Comparison of ENCODE assay signal across 28 cellular contexts in the genomic region with DNA sequence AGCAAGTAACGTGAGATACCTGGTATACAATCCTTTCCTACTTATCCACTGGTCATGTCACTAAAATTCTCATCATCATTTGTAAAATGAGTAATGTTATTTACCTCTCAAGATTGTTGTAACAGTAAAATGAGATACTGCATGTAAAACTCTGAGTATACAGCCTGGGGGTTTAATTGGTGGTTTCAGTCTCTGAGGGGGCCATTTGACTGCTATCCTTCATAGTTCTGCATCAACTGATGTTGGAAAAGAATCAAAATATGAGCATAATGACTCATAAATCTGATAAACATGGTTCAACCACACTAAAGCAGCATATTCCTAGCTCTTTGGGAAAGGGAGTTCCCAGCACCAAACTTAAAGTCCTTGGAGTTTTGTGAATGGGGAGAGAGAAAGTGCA.
"Had no signal": no experiment of that assay in that cellular context is flagged by ENCODE, and none has a peak within 500 bp of the region (broad histone marks: within the 10 kb centered on the region; RNA-seq: fewer than 3 reads in every experiment).

No MANE protein-coding gene starts in this region.

- H3K27me3 Mint-ChIP-seq: activated B cell treated with CpG ODN at 0.5 μM for 24 hours; activated naive CD8-positive, alpha-beta T cell; progenitor cell of endocrine pancreas; T-cell had no signal

- H3K36me3 Mint-ChIP-seq: activated naive CD8-positive, alpha-beta T cell; immature natural killer cell; naive thymus-derived CD4-positive, alpha-beta T cell; T-cell had no signal

- H3K27ac ChIP-seq: adrenal gland, body of pancreas, epithelial cell of prostate, esophagus squamous epithelium, heart left ventricle, ovary, right lobe of liver, skin epidermis, upper lobe of left lung, vagina had no signal

- H3K4me3 ChIP-seq: adrenal gland, body of pancreas, esophagus squamous epithelium, heart left ventricle, ovary, right lobe of liver, skin epidermis, upper lobe of left lung, vagina had no signal

- H3K4me3 Mint-ChIP-seq: activated B cell treated with CpG ODN at 0.5 μM for 24 hours; activated naive CD8-positive, alpha-beta T cell; immature natural killer cell; naive thymus-derived CD4-positive, alpha-beta T cell; T-cell had no signal

- H3K4me1 ChIP-seq: adrenal gland, body of pancreas, esophagus squamous epithelium, right lobe of liver, upper lobe of left lung, vagina had no signal

- H3K27ac Mint-ChIP-seq: activated B cell treated with CpG ODN at 0.5 μM for 24 hours; activated naive CD8-positive, alpha-beta T cell; immature natural killer cell; naive thymus-derived CD4-positive, alpha-beta T cell; progenitor cell of endocrine pancreas; T-cell had no signal

- H3K36me3 ChIP-seq: adrenal gland, esophagus squamous epithelium, heart left ventricle, ovary, right lobe of liver, upper lobe of left lung, vagina had no signal

- H3K9me3 Mint-ChIP-seq: activated B cell treated with CpG ODN at 0.5 μM for 24 hours had no signal

- H3K4me1 Mint-ChIP-seq: activated B cell treated with CpG ODN at 0.5 μM for 24 hours; immature natural killer cell; naive thymus-derived CD4-positive, alpha-beta T cell; T-cell had no signal

- ATAC-seq: body of pancreas; heart left ventricle; left colon; naive thymus-derived CD4-positive, alpha-beta T cell; right lobe of liver; stimulated activated naive CD8-positive, alpha-beta T cell treated with anti-CD3 and anti-CD28 coated beads, Interleukin-15, Interleukin-2, amounts not matched to agents 100 U/mL and 50 U/mL, for 24 hours; T-cell had no signal

- H3K9me3 ChIP-seq: adrenal gland, body of pancreas, esophagus squamous epithelium, heart left ventricle, ovary, right lobe of liver, upper lobe of left lung, vagina had no signal

- H3K27me3 ChIP-seq: adrenal gland, body of pancreas, esophagus squamous epithelium, heart left ventricle, ovary, right lobe of liver, upper lobe of left lung, vagina had no signal

- DNase-seq: activated B cell treated with CpG ODN at 0.5 μM for 24 hours; activated effector memory CD4-positive, alpha-beta T cell treated with Interleukin-2 at 50 U/mL for 16 hours; activated naive CD4-positive, alpha-beta T cell treated with Interleukin-2 at 50 U/mL for 16 hours; activated T-cell treated with anti-CD3 and anti-CD28 coated beads for 4 hours; adrenal gland; aorta; body of pancreas; cortex of kidney; esophagus squamous epithelium; heart left ventricle; hypothalamus; immature natural killer cell; kidney; left colon; midbrain; naive thymus-derived CD4-positive, alpha-beta T cell; ovary; right lobe of liver; stimulated activated CD4-positive, alpha-beta T cell treated with anti-CD3 and anti-CD28 coated beads, Interleukin-12 subunit alpha, Interleukin-12 subunit beta, amount 100 ng/mL, for 4 hours; stimulated activated CD4-positive, alpha-beta T cell treated with anti-CD3 and anti-CD28 coated beads, Interleukin-4, amount 100 ng/mL, for 1 hour; stimulated activated naive CD8-positive, alpha-beta T cell treated with anti-CD3 and anti-CD28 coated beads, Interleukin-15, Interleukin-2, amounts not matched to agents 100 U/mL and 50 U/mL, for 24 hours; T-cell; upper lobe of left lung had no signal
